Comparison of ENCODE assay signal across 8 cellular contexts in the genomic region with DNA sequence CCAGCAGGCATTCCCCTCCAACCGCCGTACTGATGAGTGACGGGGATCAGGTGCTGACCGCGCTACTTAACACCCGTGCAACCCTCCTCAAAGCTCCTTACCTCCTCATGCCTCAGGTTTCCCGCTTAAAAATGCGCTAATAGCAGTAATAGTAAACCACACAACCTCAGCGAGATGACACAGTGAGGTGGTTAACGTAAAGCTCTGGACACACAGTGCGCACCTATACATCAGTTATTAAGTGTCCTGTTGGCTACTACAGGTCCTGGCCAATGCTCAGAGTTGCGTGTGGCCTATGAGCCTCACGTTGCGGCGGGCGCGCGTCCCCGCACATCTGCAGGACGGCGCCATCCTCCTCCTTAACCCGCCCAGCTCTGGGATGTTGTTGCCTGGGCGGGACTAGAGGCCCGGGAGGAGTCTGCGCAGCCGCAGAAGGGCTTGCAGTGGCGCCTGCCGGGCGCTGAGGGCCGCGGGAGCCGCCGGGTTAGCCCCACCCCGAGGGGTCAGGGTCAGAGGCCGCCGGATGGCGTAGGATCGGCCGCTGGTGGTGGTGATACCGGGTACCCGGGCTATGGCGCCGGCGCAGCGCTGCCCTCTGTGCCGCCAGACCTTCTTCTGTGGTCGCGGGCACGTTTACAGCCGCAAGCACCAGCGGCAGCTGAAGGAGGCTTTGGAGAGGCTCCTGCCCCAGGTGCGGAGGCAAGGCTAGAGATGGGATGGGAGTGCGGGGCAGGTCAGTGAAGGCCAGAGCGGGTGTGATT. TPM values are rescaled to one million over a fixed set of nuclear protein-coding genes. Genes with fewer than 3 reads are reported as not detected.
DNase-seq lines count a peak whose midpoint lies in the region; ATAC-seq and TF ChIP-seq lines count a peak whose summit lies in the region.

A gene with protein sequence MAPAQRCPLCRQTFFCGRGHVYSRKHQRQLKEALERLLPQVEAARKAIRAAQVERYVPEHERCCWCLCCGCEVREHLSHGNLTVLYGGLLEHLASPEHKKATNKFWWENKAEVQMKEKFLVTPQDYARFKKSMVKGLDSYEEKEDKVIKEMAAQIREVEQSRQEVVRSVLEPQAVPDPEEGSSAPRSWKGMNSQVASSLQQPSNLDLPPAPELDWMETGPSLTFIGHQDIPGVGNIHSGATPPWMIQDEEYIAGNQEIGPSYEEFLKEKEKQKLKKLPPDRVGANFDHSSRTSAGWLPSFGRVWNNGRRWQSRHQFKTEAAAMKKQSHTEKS (plus strand): TSS at position 512 of the 761 bp plus-strand sequence. CDS start 60 bp downstream, at position 572.

- peak; percentile 89 for ATAC-seq in GM18502 (IDR thresholded peaks at IDR 0.05; ENCODE audit: poor library complexity, unreplicated experiment)
- peak; percentile 89 for ATAC-seq in HG02943 (IDR thresholded peaks at IDR 0.05; ENCODE audit: low read depth, unreplicated experiment)
- ATAC-seq in right cardiac atrium = peak; percentile 99 to 100

- WGBS in right cardiac atrium = under 1% methylated on average over 54 of the region's 54 CpGs

- no peaks in the 10 kb centered on the region for H3K4me1 ChIP-seq in right cardiac atrium (ENCODE audit: control insufficient read depth, insufficient read depth, low read length)
- H3K4me1 ChIP-seq in uterus = peaks cover 0 to 5% of the 10 kb centered on the region in 2 donors

- peak within 1 kb of the TSS; percentile 83 for H3K4me3 ChIP-seq in right cardiac atrium (ENCODE audit: low read length)
- H3K4me3 ChIP-seq in uterus = peak within 1 kb of the TSS; percentile 52 to 89

- H3K27ac ChIP-seq in right cardiac atrium (ENCODE audit: low read length) = peak within 1 kb of the TSS; percentile 90
- peak within 1 kb of the TSS; percentile 82 to 85 for H3K27ac ChIP-seq in uterus

- intact Hi-C loops in T-helper 2 cell treated with Interferon-gamma antibody and Interleukin-4, amounts not matched to agents 100 ng/mL and 5 ng/mL, for 36 hours (cut with micrococcal nuclease) = loop anchor here (1.0 kb wide), 4 partner anchors 20 to 207 kb away; a partner anchor contains a TSS
- intact Hi-C loops in right cardiac atrium (cut with DNase I) (no loop called here), uterus (cut with DNase I; ENCODE audit: low total_unique reads) (no loop called here)

- H3K27me3 ChIP-seq in right cardiac atrium (ENCODE audit: control insufficient read depth, insufficient read depth) (no peaks in the 10 kb centered on the region), uterus (no peaks in the 10 kb centered on the region)

- H3K36me3 ChIP-seq in uterus = no peaks in the 10 kb centered on the region

- DNase-seq in NCI-H187 (lab: John Stamatoyannopoulos, UW) (peak; percentile 70 to 74), anterior cingulate cortex (lab: John Stamatoyannopoulos, UW) (peak; percentile 63 to 98 (median 94)), right cardiac atrium (peak; percentile 96 to 99 (median 98)), putamen (ENCODE audit: low spot score) (peak; percentile 97), uterus (peak; percentile 93 to 96)

- H3K9me3 ChIP-seq in right cardiac atrium (ENCODE audit: control insufficient read depth, low read length) = no peaks in the 10 kb centered on the region
- H3K9me3 ChIP-seq in uterus = no peaks in the 10 kb centered on the region

- TF ChIP-seq CTCF in uterus (IDR thresholded peaks at IDR 0.05) = peak in 2 of 4 experiments; percentile 38 to 41

- peak; percentile 83 to 89 for TF ChIP-seq POLR2A in uterus (IDR thresholded peaks at IDR 0.05)

RNA-seq across cellular contexts. Expression of the gene that starts here (rescaled TPM):
- total RNA-seq in T-helper 2 cell treated with Interferon-gamma antibody and Interleukin-4, amounts not matched to agents 100 ng/mL and 5 ng/mL, for 36 hours = 51.2 and 52.3 TPM in 2 replicates
- total RNA-seq in right cardiac atrium = 10 to 100 TPM; 12.2 to 18.4 (median 15.2) TPM
- 18.9 TPM for polyA plus RNA-seq in right cardiac atrium
- total RNA-seq in uterus = 10 to 100 TPM; 19.5 to 88.2 (median 49.7) TPM

Comparison
In these comparisons a context has a peak if more than half of its experiments do, and no peak if none do; other contexts are left out.
1. Peak in every context shown above with its lines: DNase-seq, ATAC-seq, H3K4me3 ChIP-seq and H3K27ac ChIP-seq.